Comparison of ENCODE assay signal across 10 cellular contexts in the genomic region with DNA sequence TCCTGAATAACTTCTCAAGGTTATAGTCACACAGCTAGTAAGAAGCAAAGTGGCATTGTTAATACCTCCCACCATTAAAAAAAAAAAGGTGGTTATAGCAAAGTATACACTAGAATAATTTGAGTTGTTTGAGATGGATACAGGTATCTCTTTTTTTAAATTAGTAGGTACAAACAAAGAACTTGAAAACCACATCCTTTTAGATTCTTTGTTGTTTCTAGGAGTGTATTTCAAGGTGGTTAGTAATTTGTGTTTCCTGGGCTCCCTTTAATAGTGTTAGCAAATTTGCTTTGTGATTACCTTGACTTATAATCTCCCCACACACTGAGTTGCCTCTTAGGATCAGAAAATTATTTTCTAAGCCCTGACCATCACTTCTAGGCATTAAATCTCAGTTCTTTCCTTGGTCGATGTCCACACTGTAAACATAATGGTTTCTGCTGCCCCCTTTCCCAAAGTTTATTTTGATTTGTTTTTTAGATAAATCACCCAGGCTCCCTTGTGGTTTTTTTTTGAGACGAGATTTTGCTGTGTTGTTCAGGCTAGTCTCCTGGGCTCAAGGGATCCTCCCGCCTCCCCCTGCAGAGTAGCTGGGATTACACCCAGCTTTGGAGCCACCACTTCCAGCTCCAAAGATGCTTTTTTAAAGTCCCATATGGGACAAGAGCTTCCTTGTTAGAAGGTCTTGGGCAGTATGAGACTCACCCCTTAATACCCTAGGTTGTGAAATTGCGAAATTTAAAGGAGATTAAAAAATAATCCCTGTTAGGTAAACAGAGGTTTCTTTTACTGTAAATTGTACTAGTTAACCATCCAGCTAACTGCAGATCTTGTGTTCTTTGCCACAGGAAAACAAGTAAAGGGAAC. TPM values are rescaled to one million over a fixed set of nuclear protein-coding genes. Genes with fewer than 3 reads are reported as not detected.
DNase-seq lines count a peak whose midpoint lies in the region; ATAC-seq and TF ChIP-seq lines count a peak whose summit lies in the region.
"Had no signal": no experiment of that assay in that cellular context is flagged by ENCODE, and none has a peak within 500 bp of the region (broad histone marks: within the 10 kb centered on the region; RNA-seq: fewer than 3 reads in every experiment).

No MANE protein-coding gene starts in this region.

- H3K27ac ChIP-seq in BLaER1 treated with 17β-estradiol and CSF1 and Interleukin-3, amounts not matched to agents 10 nM and 100 nM: peak overlapping the region in 4 of 11 experiments; percentile 5 to 50 (median 30); a peak in 6 of 22 replicates
- peak overlapping the region; percentile 34; the same call in 1 of the 2 replicates for H3K27ac ChIP-seq in IMR-90 (ENCODE audit: insufficient read depth, low read length)

- CTCF ChIA-PET in IMR-90 (lab: Yijun Ruan, JAX): interaction anchor here (0.7 to 0.8 kb wide), 2 partner anchors 15 to 33 kb away, joined by 3 to 6 read pairs; no protein-coding TSS in a partner anchor

- H3K23ac ChIP-seq in IMR-90 (ENCODE audit: low read depth, low read length): no peak overlapping the region

- no peak overlapping the region for H3K4me3 ChIP-seq in BLaER1 treated with 17β-estradiol and CSF1 and Interleukin-3, amounts not matched to agents 10 nM and 100 nM
- H3K4me3 ChIP-seq in IMR-90 (ENCODE audit: insufficient read depth, low read depth, low read length): no peak overlapping the region

- H3K14ac ChIP-seq in IMR-90 (replicated peaks; ENCODE audit: low read depth, low read length): no peak overlapping the region

- no peak overlapping the region for H4K8ac ChIP-seq in IMR-90 (ENCODE audit: low read depth in 2 of 2, low read length in 2 of 2)

- H3K4me2 ChIP-seq in BLaER1 treated with 17β-estradiol and CSF1 and Interleukin-3, amounts not matched to agents 10 nM and 100 nM: peak overlapping the region in 9 of 11 experiments; percentile 6 to 93 (median 63); a peak in 15 of 22 replicates
- peak overlapping the region; percentile 57; the same call in 1 of the 2 replicates for H3K4me2 ChIP-seq in IMR-90 (ENCODE audit: low read depth, low read length)

- H3K9me3 Mint-ChIP-seq in chondrocyte (ENCODE audit: low read depth) (no peaks in the 10 kb centered on the region), neural crest cell (no peaks in the 10 kb centered on the region)

- no peak overlapping the region for H2AFZ ChIP-seq in IMR-90 (replicated peaks; ENCODE audit: low read length, poor library complexity)

- no peak overlapping the region for H2AK5ac ChIP-seq in IMR-90 (ENCODE audit: low read depth, low read length)

- no TSS peak for BruUV-seq in IMR-90 (replicated peaks; lab: Mats Ljungman, UMichigan)

- no peaks in the 10 kb centered on the region for H3K27me3 ChIP-seq in BLaER1 treated with 17β-estradiol and CSF1 and Interleukin-3, amounts not matched to agents 10 nM and 100 nM
- no peaks in the 10 kb centered on the region for H3K27me3 ChIP-seq in IMR-90 (ENCODE audit: control insufficient read depth, insufficient read depth, low read length)

- peaks cover 63 to 81% (median 75%) of the 10 kb centered on the region in 10 experiments for H3K4me1 ChIP-seq in BLaER1 treated with 17β-estradiol and CSF1 and Interleukin-3, amounts not matched to agents 10 nM and 100 nM
- peaks cover 5% of the 10 kb centered on the region for H3K4me1 ChIP-seq in IMR-90 (ENCODE audit: control insufficient read depth, insufficient read depth, low read length)

- peaks cover 97 to 100% (median 100%) of the 10 kb centered on the region in 11 experiments for H4K20me1 ChIP-seq in BLaER1 treated with 17β-estradiol and CSF1 and Interleukin-3, amounts not matched to agents 10 nM and 100 nM
- H4K20me1 ChIP-seq in IMR-90 (ENCODE audit: insufficient read depth, low read length): peaks cover 78% of the 10 kb centered on the region

- H4K91ac ChIP-seq in IMR-90 (ENCODE audit: insufficient read depth, low read depth, low read length): no peak overlapping the region

- POLR2A ChIA-PET in IMR-90 (lab: Charles Lee; ENCODE audit: unreplicated experiment): no interaction called here

- H3K79me1 ChIP-seq in IMR-90 (ENCODE audit: low read depth in 1 of 2, low read length in 2 of 2): peaks cover 20 to 58% of the 10 kb centered on the region in 2 experiments

- peaks cover 5% of the 10 kb centered on the region for H3K9me1 ChIP-seq in IMR-90 (ENCODE audit: insufficient read depth, low read length)

- in situ Hi-C loops in IMR-90 (cut with MboI; ENCODE audit: low sequenced_read_pairs) (no loop called here), G401 (cut with HindIII; ENCODE audit: low sequenced_read_pairs) (no loop called here)

- H3K18ac ChIP-seq in IMR-90 (ENCODE audit: low read depth, low read length): no peak overlapping the region

- no peak overlapping the region for H2AK9ac ChIP-seq in IMR-90 (replicated peaks; ENCODE audit: low read depth, low read length, poor library complexity)

- peaks cover 20% of the 10 kb centered on the region for H3K36me3 Mint-ChIP-seq in chondrocyte (ENCODE audit: low read depth)
- peaks cover 15% of the 10 kb centered on the region for H3K36me3 Mint-ChIP-seq in neural crest cell (ENCODE audit: low read depth)

- H4K5ac ChIP-seq in IMR-90 (ENCODE audit: low read depth, low read length): no peak overlapping the region

- no peak overlapping the region for H3K4ac ChIP-seq in IMR-90 (ENCODE audit: low read depth, low read length)

- H2BK5ac ChIP-seq in IMR-90 (ENCODE audit: low read depth, low read length, poor library complexity, severe bottlenecking): no peak overlapping the region

- peak overlapping the region; percentile 18 for H3K27ac Mint-ChIP-seq in chondrocyte (ENCODE audit: unreplicated experiment)
- H3K27ac Mint-ChIP-seq in neural crest cell (ENCODE audit: unreplicated experiment): no peak overlapping the region

- dilution Hi-C loops in IMR-90 (cut with HindIII; ENCODE audit: low sequenced_read_pairs, unreplicated experiment): no loop called here

- H3K27me3 Mint-ChIP-seq in chondrocyte (ENCODE audit: low read depth) (no peaks in the 10 kb centered on the region), neural crest cell (ENCODE audit: low read depth) (no peaks in the 10 kb centered on the region)

- peak overlapping the region in 3 of 11 experiments; percentile 11 to 47 (median 21); a peak in 2 of 22 replicates for H3K9ac ChIP-seq in BLaER1 treated with 17β-estradiol and CSF1 and Interleukin-3, amounts not matched to agents 10 nM and 100 nM
- H3K9ac ChIP-seq in IMR-90 (ENCODE audit: low read depth, low read length): no peak overlapping the region

- peak; percentile 62 for ATAC-seq in IMR-90 (ENCODE audit: low read depth)
- ATAC-seq in GM19455 (IDR thresholded peaks at IDR 0.05; ENCODE audit: unreplicated experiment): no peak
- no peak for ATAC-seq in HG02870 (IDR thresholded peaks at IDR 0.05; ENCODE audit: unreplicated experiment)
- ATAC-seq: HCT116 had no signal

- no peaks in the 10 kb centered on the region for H3K9me3 ChIP-seq in BLaER1 treated with 17β-estradiol and CSF1 and Interleukin-3, amounts not matched to agents 10 nM and 100 nM (replicated peaks in 1 of 11)
- H3K9me3 ChIP-seq in IMR-90 (ENCODE audit: control insufficient read depth, insufficient read depth, low read length): no peaks in the 10 kb centered on the region

- DNase-seq in IMR-90 (no peak), chondrocyte (ENCODE audit: low spot score) (no peak), neural crest cell (ENCODE audit: low read depth, low spot score) (no peak), G401 (ENCODE audit: low spot score) (no peak), MV-4-11 (lab: John Stamatoyannopoulos, UW) (no peak)
- DNase-seq: DMS 273 treated with DMSO at 0.1 percent for 48 hours had no signal

- no CpG with 5 or more reads among the region's 4 CpGs for WGBS in IMR-90 (ENCODE audit: extremely low coverage in 2 of 2, insufficient read length in 1 of 2), 2 experiments

- H2BK15ac ChIP-seq in IMR-90 (ENCODE audit: low read depth, low read length): no peak overlapping the region

- no peak overlapping the region for H3K56ac ChIP-seq in IMR-90 (ENCODE audit: extremely low read depth, insufficient read depth, low read length)

- TF ChIP-seq CTCF in IMR-90 (conservative IDR thresholded peaks at IDR 0.05; ENCODE audit: low read depth, low read length) (no peak), chondrocyte (IDR thresholded peaks at IDR 0.05) (no peak), neural crest cell (conservative IDR thresholded peaks at IDR 0.05) (no peak)

- H3K4me1 Mint-ChIP-seq in chondrocyte (ENCODE audit: low read depth) (peaks cover 51% of the 10 kb centered on the region), neural crest cell (peaks cover 36% of the 10 kb centered on the region)

- peaks cover 86 to 99% (median 95%) of the 10 kb centered on the region in 11 experiments for H3K36me3 ChIP-seq in BLaER1 treated with 17β-estradiol and CSF1 and Interleukin-3, amounts not matched to agents 10 nM and 100 nM
- peaks cover 32% of the 10 kb centered on the region for H3K36me3 ChIP-seq in IMR-90 (ENCODE audit: control insufficient read depth, insufficient read depth, low read length)

- H2BK20ac ChIP-seq in IMR-90 (ENCODE audit: low read depth, low read length): no peak overlapping the region

- H3K4me3 Mint-ChIP-seq in chondrocyte (ENCODE audit: unreplicated experiment) (no peak overlapping the region), neural crest cell (peak overlapping the region; percentile 35)

- intact Hi-C loops in IMR-90 (cut with micrococcal nuclease): no loop called here

- no peak for TF ChIP-seq RAD21 in IMR-90 (IDR thresholded peaks at IDR 0.05; ENCODE audit: low read length)

- no peak overlapping the region for H2BK120ac ChIP-seq in IMR-90 (ENCODE audit: low read depth, low read length)

- no peak for TF ChIP-seq POLR2A in IMR-90 (IDR thresholded peaks at IDR 0.05; ENCODE audit: low read depth, low read length)

RNA-seq across cellular contexts. Expression of gene AKIRIN1, which starts 6.2 kb away (rescaled TPM):
- total RNA-seq in IMR-90 (2012; rRNA removed): 42.5 and 63.9 TPM in 2 replicates
- polyA plus RNA-seq in IMR-90 (2012; rRNA removed): 37.7 and 44.2 TPM in 2 replicates
- polyA plus RNA-seq in IMR-90 (2012; cell fraction: cytosol; rRNA removed): 16.8 and 21.1 TPM in 2 replicates
- 8.1 and 24.7 TPM in 2 replicates for polyA plus RNA-seq in IMR-90 (2012; cell fraction: nucleus; rRNA removed; ENCODE audit: low replicate concordance)
- 39.3 to 55.2 TPM (median 51.9 TPM) in 3 replicates for total RNA-seq in chondrocyte
- total RNA-seq in neural crest cell: 93.3 and 97.9 TPM in 2 replicates
- total RNA-seq in G401 (2014; rRNA removed; shearing (Covaris generic)): 76.7 and 107 TPM in 2 replicates

RNA-seq across cellular contexts. Expression of gene NDUFS5, which starts 28.9 kb away (rescaled TPM):
- total RNA-seq in IMR-90 (2012; rRNA removed): 645 and 1,415 TPM in 2 replicates
- 934 and 1,092 TPM in 2 replicates for polyA plus RNA-seq in IMR-90 (2012; rRNA removed)
- 334 and 1,229 TPM in 2 replicates for polyA plus RNA-seq in IMR-90 (2012; cell fraction: cytosol; rRNA removed)
- 41.9 and 410 TPM in 2 replicates for polyA plus RNA-seq in IMR-90 (2012; cell fraction: nucleus; rRNA removed; ENCODE audit: low replicate concordance)
- total RNA-seq in chondrocyte: 148 to 181 TPM (median 149 TPM) in 3 replicates
- total RNA-seq in neural crest cell: 237 and 256 TPM in 2 replicates
- total RNA-seq in G401 (2014; rRNA removed; shearing (Covaris generic)): 764 and 816 TPM in 2 replicates

RNA-seq across cellular contexts. Expression of gene RHBDL2, which starts 55.6 kb away (rescaled TPM):
- total RNA-seq in IMR-90 (2012; rRNA removed) (0.28 and 0.36 TPM in 2 replicates), chondrocyte (not detected in 3 replicates), neural crest cell (not detected in 2 replicates)
- 0.30 and 0.38 TPM in 2 replicates for polyA plus RNA-seq in IMR-90 (2012; rRNA removed)
- 0.05 and 0.11 TPM in 2 replicates for polyA plus RNA-seq in IMR-90 (2012; cell fraction: cytosol; rRNA removed)
- 0.17 and 0.41 TPM in 2 replicates for polyA plus RNA-seq in IMR-90 (2012; cell fraction: nucleus; rRNA removed; ENCODE audit: low replicate concordance)
- total RNA-seq in G401 (2014; rRNA removed; shearing (Covaris generic)): 4.5 TPM in 1 of 2 replicates, not detected in the other
